1 cellular context compared by ENCODE assay signal in genomic region chr3:100546020-100546744, GRCh38.
A peak's percentile ranks its signal among the peaks of the same experiment; 100 is the strongest.
TF ChIP-seq lines count a peak whose summit lies in the region.

No MANE protein-coding gene starts in this region.

TF ChIP-seq in liver, 16 proteins besides CTCF, POLR2A, EP300 and RAD21 (continued from another document):
- TF ChIP-seq REST (IDR thresholded peaks at IDR 0.05) (peak; percentile 53), EGR1 (IDR thresholded peaks at IDR 0.05; ENCODE audit: low read depth in 2 of 2) (peak in 1 of 2 donors; percentile 59), ZBTB33 (IDR thresholded peaks at IDR 0.05) (peak; percentile 61), YY1 (IDR thresholded peaks at IDR 0.05) (peak; percentile 78), HNF4G (IDR thresholded peaks at IDR 0.05) (peak; percentile 48), HNF4A (conservative IDR thresholded peaks at IDR 0.05) (peak; percentile 89 to 95), RXRA (IDR thresholded peaks at IDR 0.05) (peak; percentile 51 to 87), ATF3 (IDR thresholded peaks at IDR 0.05) (peak; percentile 70), FOXA1 (IDR thresholded peaks at IDR 0.05) (peak; percentile 90), FOXA2 (IDR thresholded peaks at IDR 0.05) (peak; percentile 95), SP1 (IDR thresholded peaks at IDR 0.05) (peak; percentile 77), MAX (IDR thresholded peaks at IDR 0.05) (peak; percentile 86)
